In genomic region chr16:15053904-15054303, GRCh38 we compare ENCODE assay signal across 15 cellular contexts. TPM values are rescaled to one million over a fixed set of nuclear protein-coding genes. Genes with fewer than 3 reads are reported as not detected.
DNase-seq lines count a peak whose midpoint lies in the region; ATAC-seq and TF ChIP-seq lines count a peak whose summit lies in the region.
"Had no signal": no experiment of that assay in that cellular context is flagged by ENCODE, and none has a peak within 500 bp of the region (broad histone marks: within the 10 kb centered on the region; RNA-seq: fewer than 3 reads in every experiment).

No MANE protein-coding gene starts in this region.

- H3K4me1 ChIP-seq in DND-41 (ENCODE audit: insufficient read depth, low read length) (peaks cover 26% of the 10 kb centered on the region), colonic mucosa (no peaks in the 10 kb centered on the region)

- no peaks in the 10 kb centered on the region for H3K27me3 Mint-ChIP-seq in activated CD4-positive, alpha-beta T cell treated with anti-CD3 and anti-CD28 coated beads, Interleukin-2, amount 10 ng/mL, durations not matched to agents 7 days and 5 days
- no peaks in the 10 kb centered on the region for H3K27me3 Mint-ChIP-seq in chondrocyte (ENCODE audit: low read depth)
- no peaks in the 10 kb centered on the region for H3K27me3 Mint-ChIP-seq in osteocyte (ENCODE audit: unreplicated experiment)

- POLR2A ChIA-PET in activated CD4-positive, alpha-beta T cell treated with anti-CD3 and anti-CD28 coated beads, Interleukin-2, amount 10 ng/mL, durations not matched to agents 7 days and 5 days (lab: Charles Lee) = no interaction called here

- peaks cover 48% of the 10 kb centered on the region for H3K79me2 ChIP-seq in DND-41 (ENCODE audit: insufficient read depth, low read length)

- peak overlapping the region in 1 of 2 experiments; percentile 98; a peak in 1 of 4 replicates for H3K4me3 ChIP-seq in DND-41 (ENCODE audit: low read depth in 1 of 2, low read length in 2 of 2)
- H3K4me3 ChIP-seq in colonic mucosa = no peak overlapping the region

- H3K9me3 ChIP-seq in DND-41 (ENCODE audit: insufficient read depth, low read length, severe bottlenecking) (no peaks in the 10 kb centered on the region), colonic mucosa (no peaks in the 10 kb centered on the region)
- H3K9me3 ChIP-seq: Peyer's patch had no signal

- TF ChIP-seq CTCF in DND-41 (IDR thresholded peaks at IDR 0.05; ENCODE audit: borderline replicate concordance, extremely low read depth, low read length, poor library complexity, severe bottlenecking) (no peak), chondrocyte (IDR thresholded peaks at IDR 0.05) (no peak), osteocyte (IDR thresholded peaks at IDR 0.05) (no peak), colonic mucosa (IDR thresholded peaks at IDR 0.05) (no peak)

- peaks cover 9% of the 10 kb centered on the region for H3K36me3 Mint-ChIP-seq in activated CD4-positive, alpha-beta T cell treated with anti-CD3 and anti-CD28 coated beads, Interleukin-2, amount 10 ng/mL, durations not matched to agents 7 days and 5 days (ENCODE audit: low read depth)
- H3K36me3 Mint-ChIP-seq in chondrocyte (ENCODE audit: low read depth) (peaks cover 2% of the 10 kb centered on the region), osteocyte (ENCODE audit: unreplicated experiment) (peaks cover 2% of the 10 kb centered on the region)

- H3K27ac ChIP-seq in DND-41 (ENCODE audit: low read length) (no peak overlapping the region), colonic mucosa (no peak overlapping the region)

- H2AFZ ChIP-seq in DND-41 (ENCODE audit: low read depth, low read length) = no peak overlapping the region

- no peak for DNase-seq in activated CD4-positive, alpha-beta T cell treated with anti-CD3 and anti-CD28 coated beads, Interleukin-2, amount 10 ng/mL, durations not matched to agents 7 days and 5 days
- DNase-seq in activated CD4-positive, alpha-beta T cell treated with anti-CD3 and anti-CD28 coated beads for 48 hours = no peak
- DNase-seq in DND-41 (no peak), chondrocyte (ENCODE audit: low spot score) (no peak), osteocyte (ENCODE audit: extremely low spot score, unreplicated experiment) (no peak), colonic mucosa (no peak), islet precursor cell (no peak), AML-193 (lab: John Stamatoyannopoulos, UW) (no peak)
- DNase-seq: activated CD4-positive, alpha-beta T cell treated with anti-CD3 and anti-CD28 coated beads, Interleukin-2, amount 50 U/mL, for 48 hours; NCI-H187; NCI-H526 treated with DMSO at 0.1 percent for 48 hours; Peyer's patch; substantia nigra had no signal

- ATAC-seq in DND-41 (ENCODE audit: insufficient read depth, low read depth) = no peak
- ATAC-seq: esophagus mucosa, left lobe of liver had no signal

- CTCF ChIA-PET in activated CD4-positive, alpha-beta T cell treated with anti-CD3 and anti-CD28 coated beads, Interleukin-2, amount 10 ng/mL, durations not matched to agents 7 days and 5 days (lab: Charles Lee) = no interaction called here

- no peaks in the 10 kb centered on the region; the same call in 1 of the 2 replicates for H4K20me1 ChIP-seq in DND-41 (ENCODE audit: insufficient read depth, low read length)

- H3K27me3 ChIP-seq in DND-41 (ENCODE audit: insufficient read depth, low read length, poor library complexity) (no peaks in the 10 kb centered on the region), colonic mucosa (no peaks in the 10 kb centered on the region)
- H3K27me3 ChIP-seq: Peyer's patch had no signal

- H3K4me2 ChIP-seq in DND-41 (ENCODE audit: insufficient read depth, low read length) = peak overlapping the region; percentile 94

- intact Hi-C loops in colonic mucosa (cut with DNase I) = no loop called here

- H3K9ac ChIP-seq in DND-41 (ENCODE audit: low read depth, low read length) (no peak overlapping the region; the same call in 1 of the 2 replicates), colonic mucosa (ENCODE audit: low read depth in 2 of 2, low read length in 2 of 2) (no peak overlapping the region)

- no peak overlapping the region for H3K27ac Mint-ChIP-seq in activated CD4-positive, alpha-beta T cell treated with anti-CD3 and anti-CD28 coated beads, Interleukin-2, amount 10 ng/mL, durations not matched to agents 7 days and 5 days
- H3K27ac Mint-ChIP-seq in chondrocyte (ENCODE audit: unreplicated experiment) = peak overlapping the region; percentile 22
- H3K27ac Mint-ChIP-seq in osteocyte (ENCODE audit: unreplicated experiment) = peak overlapping the region; percentile 15

- H3K9me3 Mint-ChIP-seq in activated CD4-positive, alpha-beta T cell treated with anti-CD3 and anti-CD28 coated beads, Interleukin-2, amount 10 ng/mL, durations not matched to agents 7 days and 5 days = no peaks in the 10 kb centered on the region
- no peaks in the 10 kb centered on the region for H3K9me3 Mint-ChIP-seq in chondrocyte (ENCODE audit: low read depth)
- no peaks in the 10 kb centered on the region for H3K9me3 Mint-ChIP-seq in osteocyte (ENCODE audit: unreplicated experiment)

- peak overlapping the region; percentile 88 for H3K4me3 Mint-ChIP-seq in activated CD4-positive, alpha-beta T cell treated with anti-CD3 and anti-CD28 coated beads, Interleukin-2, amount 10 ng/mL, durations not matched to agents 7 days and 5 days
- H3K4me3 Mint-ChIP-seq in chondrocyte (ENCODE audit: unreplicated experiment) = peak overlapping the region; percentile 88
- peak overlapping the region; percentile 87 for H3K4me3 Mint-ChIP-seq in osteocyte (ENCODE audit: unreplicated experiment)

- peaks cover 27% of the 10 kb centered on the region for H3K4me1 Mint-ChIP-seq in activated CD4-positive, alpha-beta T cell treated with anti-CD3 and anti-CD28 coated beads, Interleukin-2, amount 10 ng/mL, durations not matched to agents 7 days and 5 days
- H3K4me1 Mint-ChIP-seq in chondrocyte (ENCODE audit: low read depth) (peaks cover 16% of the 10 kb centered on the region), osteocyte (ENCODE audit: unreplicated experiment) (peaks cover 16% of the 10 kb centered on the region)

- peaks cover 3% of the 10 kb centered on the region; the same call in 1 of the 2 replicates for H3K36me3 ChIP-seq in DND-41 (ENCODE audit: insufficient read depth, low read length)
- no peaks in the 10 kb centered on the region for H3K36me3 ChIP-seq in colonic mucosa

RNA-seq across cellular contexts. Expression of gene NTAN1, which starts 2.0 kb away (rescaled TPM):
- 10 to 100 TPM; 50.0 to 57.2 TPM for total RNA-seq in activated CD4-positive, alpha-beta T cell treated with anti-CD3 and anti-CD28 coated beads, Interleukin-2, amount 10 ng/mL, durations not matched to agents 7 days and 5 days
- total RNA-seq in chondrocyte = 47.4 to 50.3 TPM (median 49.3 TPM) in 3 replicates
- 54.9 and 56.4 TPM in 2 replicates for total RNA-seq in osteocyte
- 10 to 100 TPM; 24.2 to 28.4 TPM for total RNA-seq in colonic mucosa

RNA-seq across cellular contexts. Expression of gene RRN3, which starts 40.2 kb away (rescaled TPM):
- 10 to 100 TPM; 27.4 to 27.9 TPM for total RNA-seq in activated CD4-positive, alpha-beta T cell treated with anti-CD3 and anti-CD28 coated beads, Interleukin-2, amount 10 ng/mL, durations not matched to agents 7 days and 5 days
- total RNA-seq in chondrocyte = 24.4 to 25.8 TPM (median 25.1 TPM) in 3 replicates
- total RNA-seq in osteocyte = 23.8 and 24.2 TPM in 2 replicates
- 10 to 100 TPM; 26.8 to 28.6 TPM for total RNA-seq in colonic mucosa
